In genomic region chr15:89111352-89111751, GRCh38 we compare ENCODE assay signal across 1 cellular context.
TF ChIP-seq lines count a peak whose summit lies in the region.

No MANE protein-coding gene starts in this region.

TF ChIP-seq in IMR-90, 13 proteins besides CTCF, POLR2A, EP300 and RAD21 (continued from another document):
- TF ChIP-seq CEBPB (IDR thresholded peaks at IDR 0.05; ENCODE audit: low read depth, low read length) (no peak), ELK1 (IDR thresholded peaks at IDR 0.05; ENCODE audit: borderline replicate concordance, low read depth, low read length) (no peak), CHD1 (IDR thresholded peaks at IDR 0.05; ENCODE audit: low read depth, low read length) (no peak), RFX5 (IDR thresholded peaks at IDR 0.05; ENCODE audit: low read depth, low read length) (no peak), USF2 (IDR thresholded peaks at IDR 0.05; ENCODE audit: low read depth, low read length) (no peak), MAFK (IDR thresholded peaks at IDR 0.05; ENCODE audit: low read depth, low read length) (no peak), RCOR1 (IDR thresholded peaks at IDR 0.05; ENCODE audit: insufficient replicate concordance, low read length) (no peak), SMC3 (IDR thresholded peaks at IDR 0.05; ENCODE audit: low read depth, low read length) (no peak), BHLHE40 (IDR thresholded peaks at IDR 0.05; ENCODE audit: low read depth, low read length) (no peak), MXI1 (IDR thresholded peaks at IDR 0.05; ENCODE audit: borderline replicate concordance, low read depth, low read length) (no peak)
